In genomic region chr20:58075980-58076749, GRCh38 we compare ENCODE assay signal across 24 cellular contexts.
DNase-seq lines count a peak whose midpoint lies in the region; ATAC-seq and TF ChIP-seq lines count a peak whose summit lies in the region.
"Had no signal": no experiment of that assay in that cellular context is flagged by ENCODE, and none has a peak within 500 bp of the region (broad histone marks: within the 10 kb centered on the region; RNA-seq: fewer than 3 reads in every experiment).

No MANE protein-coding gene starts in this region.

- peak; percentile 42 for DNase-seq in BE2C
- DNase-seq in dermis blood vessel endothelial cell = peak; percentile 20
- peak; percentile 68 for DNase-seq in osteoblast (ENCODE audit: insufficient read length, low spot score, missing footprints)
- DNase-seq in aorta = no peak
- no peak for DNase-seq in stomach
- no peak for DNase-seq in OCI-M2 (lab: John Stamatoyannopoulos, UW; ENCODE audit: unreplicated experiment)
- DNase-seq: activated CD4-positive, alpha-beta T cell treated with anti-CD3 and anti-CD28 coated beads, Interleukin-2, amount 50 U/mL, for 4 hours; activated naive CD4-positive, alpha-beta T cell treated with anti-CD3 and anti-CD28 coated beads, Interleukin-2, amount 10 ng/mL, durations not matched to agents 7 days and 5 days; activated T-cell treated with anti-CD3 and anti-CD28 coated beads, Interleukin-2, amount 50 U/mL, for 48 hours; foreskin fibroblast; HFFc6; NCI-H2029 treated with DMSO at 0.1 percent for 48 hours; NCI-H510A treated with DMSO at 0.1 percent for 48 hours; nephron progenitor cell; psoas muscle; stimulated activated CD4-positive, alpha-beta T cell treated with anti-CD3 and anti-CD28 coated beads, Interleukin-4, amount 100 ng/mL, for 4 hours; T-helper 1 cell had no signal

- H3K4me3 ChIP-seq in BE2C (ENCODE audit: low read depth, low read length) (peak overlapping the region; percentile 40), osteoblast (ENCODE audit: insufficient read depth, low read length) (no peak overlapping the region), aorta (ENCODE audit: low read length in 2 of 2) (no peak overlapping the region), stomach (no peak overlapping the region)
- H3K4me3 ChIP-seq: ascending aorta, hepatocyte, K562, psoas muscle had no signal

- 85 to 86% methylated on average over 5 of the region's 5 CpGs for WGBS in aorta, 2 donors
- 53 to 65% (median 62%) methylated on average over 5 of the region's 5 CpGs for WGBS in stomach, 5 donors

- H3K79me2 ChIP-seq in osteoblast (ENCODE audit: insufficient read depth, low read length) = no peaks in the 10 kb centered on the region
- H3K79me2 ChIP-seq: hepatocyte had no signal

- intact Hi-C loops in aorta (cut with DNase I) (no loop called here), stomach (cut with DNase I; ENCODE audit: low total_unique reads) (no loop called here)

- H2AFZ ChIP-seq in osteoblast (ENCODE audit: low read length) = no peak overlapping the region
- H2AFZ ChIP-seq: hepatocyte had no signal

- no peak overlapping the region for H3K27ac ChIP-seq in osteoblast (ENCODE audit: low read depth, low read length)
- no peak overlapping the region for H3K27ac ChIP-seq in aorta (ENCODE audit: low read depth in 1 of 2, low read length in 2 of 2)
- no peak overlapping the region for H3K27ac ChIP-seq in stomach
- H3K27ac ChIP-seq: ascending aorta, hepatocyte, psoas muscle had no signal

- H3K27me3 ChIP-seq in BE2C (no peaks in the 10 kb centered on the region), osteoblast (ENCODE audit: insufficient read depth, low read length) (no peaks in the 10 kb centered on the region), aorta (ENCODE audit: control insufficient read depth in 1 of 2, insufficient read depth in 2 of 2, low read length in 1 of 2) (no peaks in the 10 kb centered on the region), stomach (peaks cover 0 to 18% (median 0%) of the 10 kb centered on the region in 3 donors)
- H3K27me3 ChIP-seq: ascending aorta, hepatocyte had no signal

- no peak overlapping the region for H3K4me2 ChIP-seq in osteoblast (ENCODE audit: insufficient read depth, low read length)
- H3K4me2 ChIP-seq: hepatocyte had no signal

- ATAC-seq in aorta (ENCODE audit: low FRiP score) = no peak
- ATAC-seq in HG02678 (IDR thresholded peaks at IDR 0.05; ENCODE audit: unreplicated experiment) = no peak
- ATAC-seq: K562, psoas muscle, Right ventricle myocardium inferior had no signal

- TF ChIP-seq CTCF in BE2C (IDR thresholded peaks at IDR 0.05; ENCODE audit: low read depth, low read length) (no peak), osteoblast (IDR thresholded peaks at IDR 0.05; ENCODE audit: extremely low read depth, low read depth, low read length) (no peak), stomach (IDR thresholded peaks at IDR 0.05) (no peak)

- H3K4me1 ChIP-seq in BE2C = peaks cover 13% of the 10 kb centered on the region
- H3K4me1 ChIP-seq in osteoblast (ENCODE audit: insufficient read depth, low read length) = peaks cover 21% of the 10 kb centered on the region
- H3K4me1 ChIP-seq in aorta (ENCODE audit: control insufficient read depth in 1 of 2, insufficient read depth in 2 of 2, low read length in 2 of 2) = no peaks in the 10 kb centered on the region
- H3K4me1 ChIP-seq in stomach = peaks cover 0 to 18% (median 8%) of the 10 kb centered on the region in 4 donors
- H3K4me1 ChIP-seq: Caco-2, psoas muscle had no signal

- TF ChIP-seq POLR2A in stomach (IDR thresholded peaks at IDR 0.05) = no peak

- H4K20me1 ChIP-seq in osteoblast (ENCODE audit: insufficient read depth, low read length) = no peaks in the 10 kb centered on the region

- no peak for TF ChIP-seq EP300 in stomach (IDR thresholded peaks at IDR 0.05)

- H3K9me3 ChIP-seq in BE2C = no peaks in the 10 kb centered on the region
- H3K9me3 ChIP-seq in osteoblast (ENCODE audit: low read depth, low read length) = no peaks in the 10 kb centered on the region
- H3K9me3 ChIP-seq in aorta (ENCODE audit: control insufficient read depth, low read length) = peaks cover 4% of the 10 kb centered on the region
- no peaks in the 10 kb centered on the region for H3K9me3 ChIP-seq in stomach
- H3K9me3 ChIP-seq: ascending aorta, Caco-2, psoas muscle had no signal

- H3K36me3 ChIP-seq in BE2C (no peaks in the 10 kb centered on the region), osteoblast (ENCODE audit: insufficient read depth, low read length) (no peaks in the 10 kb centered on the region), aorta (ENCODE audit: control insufficient read depth in 1 of 2, insufficient read depth in 2 of 2, low read length in 1 of 2) (no peaks in the 10 kb centered on the region), stomach (no peaks in the 10 kb centered on the region)
- H3K36me3 ChIP-seq: ascending aorta had no signal

TF ChIP-seq in PFSK-1, 5 proteins besides CTCF, POLR2A, EP300 and RAD21:
- peak; percentile 15 for TF ChIP-seq FOXP2 (optimal IDR thresholded peaks at IDR 0.05; ENCODE audit: borderline replicate concordance, extremely low read depth, extremely low read length, insufficient read depth)
- TF ChIP-seq POLR2AphosphoS5 (IDR thresholded peaks at IDR 0.05; ENCODE audit: low read depth, low read length) = no peak

Comparison
In these comparisons a context has a peak if more than half of its experiments do, and no peak if none do; other contexts are left out.
1. DNase-seq: peak in BE2C (single experiment), dermis blood vessel endothelial cell (single experiment) and osteoblast (single experiment); none in aorta (0 of 2), stomach (single experiment) and OCI-M2 (single experiment).